Comparison of ENCODE assay signal across 24 cellular contexts in genomic region chr21:31992391-31992790, GRCh38.
"Had no signal": no experiment of that assay in that cellular context is flagged by ENCODE, and none has a peak within 500 bp of the region (broad histone marks: within the 10 kb centered on the region; RNA-seq: fewer than 3 reads in every experiment).

No MANE protein-coding gene starts in this region.

- H3K27ac ChIP-seq: parathyroid adenoma, psoas muscle, spleen, uterus had no signal

- H3K4me3 ChIP-seq: lung, psoas muscle, spleen, uterus had no signal

- H3K36me3 ChIP-seq: spleen, uterus had no signal

- H3K4me1 Mint-ChIP-seq: central memory CD8-positive, alpha-beta T cell; immature natural killer cell; natural killer cell; stimulated activated naive B cell treated with anti-CD40 and anti-IgM and Interleukin-4, amounts not matched to agents 10 μg/mL and 1 μg/mL and 100 μg/mL, for 72 hours; stimulated activated naive CD8-positive, alpha-beta T cell treated with anti-CD3 and anti-CD28 coated beads, Interleukin-15, amount 100 ng/mL, for 72 hours had no signal

- H3K9me3 ChIP-seq: psoas muscle, spleen, uterus had no signal

- H3K27me3 ChIP-seq: spleen, uterus had no signal

- H3K27ac Mint-ChIP-seq: immature natural killer cell; natural killer cell; stimulated activated naive B cell treated with anti-CD40 and anti-IgM and Interleukin-4, amounts not matched to agents 10 μg/mL and 1 μg/mL and 100 μg/mL, for 72 hours; stimulated activated naive CD8-positive, alpha-beta T cell treated with anti-CD3 and anti-CD28 coated beads, Interleukin-15, amount 100 ng/mL, for 72 hours; type B pancreatic cell had no signal

- H3K27me3 Mint-ChIP-seq: stimulated activated naive CD8-positive, alpha-beta T cell treated with anti-CD3 and anti-CD28 coated beads, Interleukin-15, amount 100 ng/mL, for 72 hours; type B pancreatic cell had no signal

- H3K79me2 ChIP-seq: parathyroid adenoma had no signal

- H3K9me3 Mint-ChIP-seq: central memory CD8-positive, alpha-beta T cell; immature natural killer cell; natural killer cell; stimulated activated naive B cell treated with anti-CD40 and anti-IgM and Interleukin-4, amounts not matched to agents 10 μg/mL and 1 μg/mL and 100 μg/mL, for 72 hours; stimulated activated naive CD8-positive, alpha-beta T cell treated with anti-CD3 and anti-CD28 coated beads, Interleukin-15, amount 100 ng/mL, for 72 hours; type B pancreatic cell had no signal

- H3K9ac ChIP-seq: parathyroid adenoma had no signal

- ATAC-seq: esophagus mucosa; left cardiac atrium; left ventricle myocardium superior; natural killer cell; psoas muscle; sciatic nerve; stimulated activated naive B cell treated with anti-CD40 and anti-IgM and Interleukin-4, amounts not matched to agents 10 μg/mL and 1 μg/mL and 100 μg/mL, for 72 hours; stimulated activated naive CD8-positive, alpha-beta T cell treated with anti-CD3 and anti-CD28 coated beads, Interleukin-15, amount 100 ng/mL, for 72 hours had no signal

- FAIRE-seq: endometrium, frontal cortex, kidney had no signal

- DNase-seq: cortex of kidney; effector memory CD4-positive, alpha-beta T cell; immature natural killer cell; kidney; left cardiac atrium; left ventricle myocardium superior; mesenchymal stem cell; natural killer cell; psoas muscle; spleen; stimulated activated CD4-positive, alpha-beta T cell treated with anti-CD3 and anti-CD28 coated beads, Interleukin-15, amount 100 ng/mL, for 24 hours; stimulated activated CD4-positive, alpha-beta T cell treated with anti-CD3 and anti-CD28 coated beads, Interleukin-1b, Interleukin-23, amount 100 ng/mL, for 48 hours; stimulated activated CD4-positive, alpha-beta T cell treated with anti-CD3 and anti-CD28 coated beads, Interleukin-4, amount 100 ng/mL, for 24 hours; stimulated activated naive B cell treated with anti-CD40 and anti-IgM and Interleukin-4, amounts not matched to agents 10 μg/mL and 1 μg/mL and 100 μg/mL, for 72 hours; stimulated activated naive CD8-positive, alpha-beta T cell treated with anti-CD3 and anti-CD28 coated beads, Interleukin-15, amount 100 ng/mL, for 72 hours; uterus had no signal

- H3K36me3 Mint-ChIP-seq: immature natural killer cell; natural killer cell; stimulated activated naive B cell treated with anti-CD40 and anti-IgM and Interleukin-4, amounts not matched to agents 10 μg/mL and 1 μg/mL and 100 μg/mL, for 72 hours had no signal

- H3K4me1 ChIP-seq: parathyroid adenoma, psoas muscle, spleen, uterus had no signal

- H2AFZ ChIP-seq: parathyroid adenoma had no signal

- H3K4me3 Mint-ChIP-seq: central memory CD8-positive, alpha-beta T cell; immature natural killer cell; natural killer cell; stimulated activated naive B cell treated with anti-CD40 and anti-IgM and Interleukin-4, amounts not matched to agents 10 μg/mL and 1 μg/mL and 100 μg/mL, for 72 hours; stimulated activated naive CD8-positive, alpha-beta T cell treated with anti-CD3 and anti-CD28 coated beads, Interleukin-15, amount 100 ng/mL, for 72 hours; type B pancreatic cell had no signal
